ENCODE assay signal across 10 cellular contexts in the genomic region with DNA sequence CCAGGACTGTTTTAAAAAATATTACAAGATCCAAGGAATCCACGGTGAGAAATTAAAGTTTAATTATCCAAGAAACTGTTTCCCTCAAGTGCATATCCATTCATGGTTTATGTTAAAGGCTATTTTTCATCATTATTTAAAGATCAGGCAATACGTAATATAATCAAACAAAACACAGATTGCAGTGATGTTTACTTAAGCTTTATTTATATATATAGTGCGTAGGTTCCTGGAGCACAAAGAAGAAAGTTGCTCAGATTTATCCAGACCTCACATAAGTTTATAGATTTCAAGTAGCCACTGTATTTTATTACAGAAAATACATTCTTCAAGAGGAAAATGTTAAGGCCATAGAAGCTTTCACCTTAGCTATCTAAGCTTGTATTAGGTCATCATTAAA.
DNase-seq lines count a peak whose midpoint lies in the region; ATAC-seq and TF ChIP-seq lines count a peak whose summit lies in the region.
"Had no signal": no experiment of that assay in that cellular context is flagged by ENCODE, and none has a peak within 500 bp of the region (broad histone marks: within the 10 kb centered on the region; RNA-seq: fewer than 3 reads in every experiment).

No MANE protein-coding gene starts in this region.

- CTCF ChIA-PET in activated naive CD4-positive, alpha-beta T cell treated with anti-CD3 and anti-CD28 coated beads, Interleukin-2, amount 10 ng/mL, durations not matched to agents 7 days and 5 days (lab: Charles Lee), result interaction anchor here (1.0 to 6.3 kb wide), 5 partner anchors 13 to 96 kb away, joined by 4 to 31 read pairs (median 9); no protein-coding TSS in a partner anchor

- H3K36me3 ChIP-seq in left lung (peaks cover 0 to 13% of the 10 kb centered on the region in 2 donors), transverse colon (no peaks in the 10 kb centered on the region)
- H3K36me3 ChIP-seq: BE2C had no signal

- no peak for TF ChIP-seq POLR2A in transverse colon (IDR thresholded peaks at IDR 0.05)
- no peak for TF ChIP-seq POLR2A in lower leg skin (IDR thresholded peaks at IDR 0.05)

- H3K4me1 Mint-ChIP-seq in activated naive CD4-positive, alpha-beta T cell treated with anti-CD3 and anti-CD28 coated beads, Interleukin-2, amount 10 ng/mL, durations not matched to agents 7 days and 5 days, result peaks cover 93% of the 10 kb centered on the region
- H3K4me1 Mint-ChIP-seq in activated naive CD8-positive, alpha-beta T cell treated with anti-CD3 and anti-CD28 coated beads for 36 hours, result peaks cover 86% of the 10 kb centered on the region

- TF ChIP-seq CTCF in left lung (IDR thresholded peaks at IDR 0.05), result no peak
- TF ChIP-seq CTCF in transverse colon (IDR thresholded peaks at IDR 0.05), result no peak
- no peak for TF ChIP-seq CTCF in lower leg skin (IDR thresholded peaks at IDR 0.05)
- TF ChIP-seq CTCF in GM13976 (IDR thresholded peaks at IDR 0.05; ENCODE audit: borderline replicate concordance, control extremely low read depth, extremely low read depth, insufficient read depth, missing control alignments), result no peak

- WGBS in transverse colon (ENCODE audit: low coverage in 1 of 2), 2 donors, result 24 to 34% methylated on average over 3 of the region's 3 CpGs
- whole genome bisulfite sequencing in lower leg skin, 2 donors, result 69 to 70% methylated on average over 3 of the region's 3 CpGs

- H3K27ac ChIP-seq in left lung (peak overlapping the region; percentile 72 to 79), transverse colon (peak overlapping the region; percentile 77 to 85 (median 84))
- H3K27ac ChIP-seq: KMS-11 had no signal

- TF ChIP-seq EP300 in transverse colon (IDR thresholded peaks at IDR 0.05; ENCODE audit: low read depth), result no peak

- H3K9me3 Mint-ChIP-seq in activated naive CD4-positive, alpha-beta T cell treated with anti-CD3 and anti-CD28 coated beads, Interleukin-2, amount 10 ng/mL, durations not matched to agents 7 days and 5 days, result no peaks in the 10 kb centered on the region
- no peaks in the 10 kb centered on the region for H3K9me3 Mint-ChIP-seq in activated naive CD4-positive, alpha-beta T cell treated with anti-CD3 and anti-CD28 coated beads, Interleukin-2, amount 50 U/mL, for 72 hours
- no peaks in the 10 kb centered on the region for H3K9me3 Mint-ChIP-seq in activated naive CD8-positive, alpha-beta T cell treated with anti-CD3 and anti-CD28 coated beads for 36 hours

- no peak overlapping the region for H3K4me3 ChIP-seq in left lung
- peak overlapping the region in 3 of 4 donors; percentile 22 to 57 (median 25) for H3K4me3 ChIP-seq in transverse colon
- H3K4me3 ChIP-seq in lower leg skin (ENCODE audit: low read depth, poor library complexity, severe bottlenecking), result no peak overlapping the region

- H3K27me3 Mint-ChIP-seq in activated naive CD4-positive, alpha-beta T cell treated with anti-CD3 and anti-CD28 coated beads, Interleukin-2, amount 10 ng/mL, durations not matched to agents 7 days and 5 days, result no peaks in the 10 kb centered on the region
- no peaks in the 10 kb centered on the region for H3K27me3 Mint-ChIP-seq in activated naive CD8-positive, alpha-beta T cell treated with anti-CD3 and anti-CD28 coated beads for 36 hours

- peak overlapping the region; percentile 89 for H3K27ac Mint-ChIP-seq in activated naive CD4-positive, alpha-beta T cell treated with anti-CD3 and anti-CD28 coated beads, Interleukin-2, amount 10 ng/mL, durations not matched to agents 7 days and 5 days
- peak overlapping the region in 1 of 2 donors; percentile 86 for H3K27ac Mint-ChIP-seq in activated naive CD4-positive, alpha-beta T cell treated with anti-CD3 and anti-CD28 coated beads, Interleukin-2, amount 50 U/mL, for 72 hours
- H3K27ac Mint-ChIP-seq in activated naive CD8-positive, alpha-beta T cell treated with anti-CD3 and anti-CD28 coated beads for 36 hours, result peak overlapping the region; percentile 88

- H3K9me3 ChIP-seq in left lung (no peaks in the 10 kb centered on the region), transverse colon (no peaks in the 10 kb centered on the region)
- H3K9me3 ChIP-seq: BE2C had no signal

- no peaks in the 10 kb centered on the region for H3K27me3 ChIP-seq in left lung
- H3K27me3 ChIP-seq in transverse colon, result no peaks in the 10 kb centered on the region
- H3K27me3 ChIP-seq: BE2C had no signal

- intact Hi-C loops in left lung (cut with DNase I) (no loop called here), transverse colon (cut with DNase I; ENCODE audit: low total_unique reads) (loop anchor here (5.0 kb wide), 1 partner anchor 1568 kb away; no protein-coding TSS in a partner anchor), lower leg skin (cut with DNase I; ENCODE audit: low total_unique reads) (no loop called here)

- in situ Hi-C loops in transverse colon (cut with MboI; ENCODE audit: low pct_ligation_motif_present in 1 of 4, low pct_unique_long_range_greater_than_20kb in 1 of 4, low sequenced_read_pairs in 3 of 4) (no loop called here), GM13976 (cut with MboI; ENCODE audit: low sequenced_read_pairs, unreplicated experiment) (no loop called here)

- no peak for ATAC-seq in activated naive CD4-positive, alpha-beta T cell treated with anti-CD3 and anti-CD28 coated beads, Interleukin-2, amount 50 U/mL, for 72 hours
- ATAC-seq in left lung, result no peak

- H3K4me3 Mint-ChIP-seq in activated naive CD4-positive, alpha-beta T cell treated with anti-CD3 and anti-CD28 coated beads, Interleukin-2, amount 10 ng/mL, durations not matched to agents 7 days and 5 days, result peak overlapping the region; percentile 73
- H3K4me3 Mint-ChIP-seq in activated naive CD8-positive, alpha-beta T cell treated with anti-CD3 and anti-CD28 coated beads for 36 hours, result peak overlapping the region; percentile 61

- peaks cover 70% of the 10 kb centered on the region for H3K36me3 Mint-ChIP-seq in activated naive CD4-positive, alpha-beta T cell treated with anti-CD3 and anti-CD28 coated beads, Interleukin-2, amount 10 ng/mL, durations not matched to agents 7 days and 5 days
- peaks cover 59 to 79% of the 10 kb centered on the region in 2 donors for H3K36me3 Mint-ChIP-seq in activated naive CD4-positive, alpha-beta T cell treated with anti-CD3 and anti-CD28 coated beads, Interleukin-2, amount 50 U/mL, for 72 hours
- peaks cover 80% of the 10 kb centered on the region for H3K36me3 Mint-ChIP-seq in activated naive CD8-positive, alpha-beta T cell treated with anti-CD3 and anti-CD28 coated beads for 36 hours

- no peak for DNase-seq in activated naive CD4-positive, alpha-beta T cell treated with anti-CD3 and anti-CD28 coated beads, Interleukin-2, amount 10 ng/mL, durations not matched to agents 7 days and 5 days
- no peak for DNase-seq in activated naive CD4-positive, alpha-beta T cell treated with anti-CD3 and anti-CD28 coated beads, Interleukin-2, amount 50 U/mL, for 72 hours (ENCODE audit: low spot score in 2 of 2)
- DNase-seq in activated naive CD8-positive, alpha-beta T cell treated with anti-CD3 and anti-CD28 coated beads for 36 hours, result no peak
- DNase-seq in left lung (no peak), transverse colon (no peak), lower leg skin (ENCODE audit: low spot score in 2 of 2) (no peak), GM13976 (ENCODE audit: low spot score) (no peak), UCSD-AML1 (lab: John Stamatoyannopoulos, UW; ENCODE audit: unreplicated experiment) (no peak)
- DNase-seq: BE2C had no signal

- H3K4me1 ChIP-seq in left lung (peaks cover 16 to 78% of the 10 kb centered on the region in 2 donors), transverse colon (peaks cover 9 to 56% (median 22%) of the 10 kb centered on the region in 4 donors)

Comparison
In these comparisons a context has a peak if more than half of its experiments do, and no peak if none do; other contexts are left out.
1. H3K4me3 ChIP-seq: peak in transverse colon (3 of 4); none in left lung (0 of 2) and lower leg skin (single experiment).